In the genomic region with DNA sequence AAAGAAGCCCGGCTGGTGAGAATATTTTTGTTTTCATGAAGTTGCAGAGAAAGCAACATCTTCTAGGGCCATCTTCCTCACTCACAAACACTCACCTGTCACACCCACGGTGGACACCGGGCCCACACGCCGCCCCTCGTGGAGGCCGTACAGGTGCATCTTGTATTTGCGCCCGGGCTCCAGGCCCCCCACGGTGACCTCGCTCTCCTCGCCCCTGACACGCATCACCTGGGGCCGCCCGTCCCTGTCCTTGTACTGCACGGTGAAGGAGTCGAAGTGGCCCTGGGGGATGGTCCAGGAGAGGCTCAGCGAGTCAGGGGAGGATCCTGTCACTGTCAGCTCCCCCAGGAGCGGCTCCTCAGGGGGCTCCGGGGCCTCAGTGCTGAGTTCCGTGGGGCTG, we compare ENCODE assay signal across 6 cellular contexts. TPM values are rescaled to one million over a fixed set of nuclear protein-coding genes. Genes with fewer than 3 reads are reported as not detected.
"Had no signal": no experiment of that assay in that cellular context is flagged by ENCODE, and none has a peak within 500 bp of the region (broad histone marks: within the 10 kb centered on the region; RNA-seq: fewer than 3 reads in every experiment).

No MANE protein-coding gene starts in this region.

RNA-seq across cellular contexts. Expression of gene CYP21A2, which starts 17.5 kb away (rescaled TPM):
- total RNA-seq: kidney epithelial cell, lung microvascular endothelial cell, mononuclear cell, myocyte had no signal
- polyA plus RNA-seq: mammary epithelial cell had no signal

RNA-seq across cellular contexts. Expression of gene TNXB, which starts 53.4 kb away (rescaled TPM):
- polyA plus RNA-seq: immature natural killer cell had no signal
